In genomic region chr14:35369701-35370191, GRCh38 we compare ENCODE assay signal across 2 cellular contexts.
TF ChIP-seq lines count a peak whose summit lies in the region.

No MANE protein-coding gene starts in this region.

TF ChIP-seq in GM12878, 131 proteins besides CTCF, POLR2A, EP300 and RAD21:
- TF ChIP-seq IKZF2 (IDR thresholded peaks at IDR 0.05) = no peak
- TF ChIP-seq FOS (IDR thresholded peaks at IDR 0.05; ENCODE audit: borderline replicate concordance, extremely low read depth, insufficient read length) = no peak
- TF ChIP-seq ZNF207 (IDR thresholded peaks at IDR 0.05; ENCODE audit: borderline replicate concordance) = no peak
- no peak for TF ChIP-seq SKIL (IDR thresholded peaks at IDR 0.05; ENCODE audit: low read depth, poor library complexity, severe bottlenecking)
- TF ChIP-seq MEF2A (IDR thresholded peaks at IDR 0.05; ENCODE audit: insufficient read depth, low read depth, low read length) = no peak
- no peak for TF ChIP-seq SIN3A (IDR thresholded peaks at IDR 0.05; ENCODE audit: low read depth, low read length)
- TF ChIP-seq ESRRA (IDR thresholded peaks at IDR 0.05; ENCODE audit: low read length) = no peak
- no peak for TF ChIP-seq LARP7 (IDR thresholded peaks at IDR 0.05)
- no peak for TF ChIP-seq SUPT20H (IDR thresholded peaks at IDR 0.05; ENCODE audit: borderline replicate concordance, control insufficient read depth, low read depth, low read length)
- TF ChIP-seq MTA2 (IDR thresholded peaks at IDR 0.05; ENCODE audit: low read depth) = no peak
TF ChIP-seq in GM12878: peak in this region for 0.

TF ChIP-seq in HepG2, 621 proteins besides CTCF, POLR2A, EP300 and RAD21:
- TF ChIP-seq ZNF343 (CRISPR knock-in tag; IDR thresholded peaks at IDR 0.05) = no peak
- TF ChIP-seq FUBP1 (CRISPR knock-in tag; IDR thresholded peaks at IDR 0.05; ENCODE audit: borderline replicate concordance) = no peak
- TF ChIP-seq PRDM15 (CRISPR knock-in tag; IDR thresholded peaks at IDR 0.05) = 0 out of 2 replicates have a peak, but pooled peaks have one; percentile 16
- no peak for TF ChIP-seq ZNF776 (CRISPR knock-in tag; IDR thresholded peaks at IDR 0.05)
- 0 out of 2 replicates have a peak, but pooled peaks have one; percentile 4 for TF ChIP-seq ZBTB14 (CRISPR knock-in tag; IDR thresholded peaks at IDR 0.05)
- TF ChIP-seq RARA (CRISPR knock-in tag; IDR thresholded peaks at IDR 0.05) = peak; percentile 21; the same call in 1 of the 2 replicates
- no peak for TF ChIP-seq TRIM22 (IDR thresholded peaks at IDR 0.05)
- 0 out of 2 replicates have a peak, but pooled peaks have one; percentile 3 for TF ChIP-seq ZNF703 (CRISPR knock-in tag; IDR thresholded peaks at IDR 0.05; ENCODE audit: borderline replicate concordance)
- TF ChIP-seq CERS6 (CRISPR knock-in tag; IDR thresholded peaks at IDR 0.05) = no peak
- TF ChIP-seq ZNF33B (CRISPR knock-in tag; IDR thresholded peaks at IDR 0.05) = no peak
- TF ChIP-seq ZBTB33 (CRISPR knock-in tag; IDR thresholded peaks at IDR 0.05) = peak; percentile 8; the same call in 1 of the 2 replicates
- TF ChIP-seq ARHGAP35 (CRISPR knock-in tag; IDR thresholded peaks at IDR 0.05; ENCODE audit: borderline replicate concordance) = 0 out of 2 replicates have a peak, but pooled peaks have one; percentile 15
- TF ChIP-seq SAP130 (CRISPR knock-in tag; IDR thresholded peaks at IDR 0.05; ENCODE audit: low read depth) = peak; percentile 17; the same call in 1 of the 2 replicates
- TF ChIP-seq ZBTB38 (CRISPR knock-in tag; IDR thresholded peaks at IDR 0.05) = peak; percentile 52; the same call in 1 of the 2 replicates
- 0 out of 2 replicates have a peak, but pooled peaks have one; percentile 39 for TF ChIP-seq ZNF687 (CRISPR knock-in tag; IDR thresholded peaks at IDR 0.05)
- no peak for TF ChIP-seq ZNF720 (CRISPR knock-in tag; IDR thresholded peaks at IDR 0.05)
- no peak for TF ChIP-seq ZNF354B (CRISPR knock-in tag; IDR thresholded peaks at IDR 0.05)
